ENCODE assay signal across 17 cellular contexts in the genomic region with DNA sequence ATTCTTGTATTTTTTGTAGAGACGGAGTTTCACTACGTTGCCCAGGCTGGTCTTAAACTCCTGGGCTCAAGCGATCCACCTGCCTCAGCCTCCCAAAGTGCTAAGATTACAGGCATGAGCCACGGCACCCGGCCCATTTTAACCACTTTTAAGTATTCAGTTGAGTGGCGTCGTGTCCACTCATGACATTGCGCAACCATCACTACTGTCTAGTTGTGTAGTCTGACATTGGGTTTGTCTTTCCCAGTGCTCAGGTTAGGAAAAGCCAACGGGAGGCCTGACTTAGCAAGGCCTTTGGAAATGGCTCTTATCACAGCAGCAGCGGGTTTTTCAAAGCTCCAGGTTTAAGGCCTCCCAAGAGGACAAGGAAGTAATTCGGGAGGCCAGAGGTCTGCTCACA.
"Had no signal": no experiment of that assay in that cellular context is flagged by ENCODE, and none has a peak within 500 bp of the region (broad histone marks: within the 10 kb centered on the region; RNA-seq: fewer than 3 reads in every experiment).

No MANE protein-coding gene starts in this region.

- H3K27ac ChIP-seq: heart left ventricle, sigmoid colon, skin epidermis, stomach, thoracic aorta, transverse colon had no signal

- H3K9me3 ChIP-seq: heart left ventricle, mucosa of descending colon, sigmoid colon, stomach, thoracic aorta, transverse colon had no signal

- H3K36me3 ChIP-seq: heart left ventricle, sigmoid colon, stomach, thoracic aorta, transverse colon had no signal

- H3K4me3 ChIP-seq: heart left ventricle, mucosa of descending colon, sigmoid colon, skin epidermis, stomach, thoracic aorta, transverse colon had no signal

- FAIRE-seq: endometrium, frontal cortex had no signal

- H3K4me1 ChIP-seq: sigmoid colon had no signal

- DNase-seq: effector memory CD4-positive, alpha-beta T cell; heart left ventricle; hippocampal formation; left colon; mammary epithelial cell; mucosa of descending colon; naive thymus-derived CD8-positive, alpha-beta T cell; sigmoid colon; stimulated activated CD4-positive, alpha-beta T cell treated with anti-CD3 and anti-CD28 coated beads, Interleukin-12 subunit alpha, Interleukin-12 subunit beta, amount 100 ng/mL, for 4 hours; stimulated activated naive CD4-positive, alpha-beta T cell; stomach; substantia nigra; transverse colon had no signal
